In the genomic region with DNA sequence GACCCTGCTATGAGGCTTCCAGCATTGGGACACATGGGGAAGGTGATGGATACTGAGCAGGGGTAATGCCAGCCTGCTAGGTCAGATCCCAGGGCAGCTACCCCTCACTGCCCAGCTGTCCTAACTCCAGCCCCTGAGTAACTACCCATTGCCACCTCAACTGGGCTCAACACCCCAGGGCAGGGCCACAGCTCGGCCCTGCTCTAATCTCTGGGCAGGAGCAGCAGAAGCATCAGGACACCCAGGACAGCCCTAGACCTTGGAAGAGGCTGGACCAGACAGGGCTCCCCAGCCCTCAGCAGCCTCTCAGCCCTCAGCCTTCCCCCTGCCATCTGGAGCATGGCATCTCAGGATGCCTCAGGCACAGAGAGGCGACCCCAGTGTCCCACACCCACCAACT, we compare ENCODE assay signal across 18 cellular contexts.
DNase-seq lines count a peak whose midpoint lies in the region; ATAC-seq and TF ChIP-seq lines count a peak whose summit lies in the region.
"Had no signal": no experiment of that assay in that cellular context is flagged by ENCODE, and none has a peak within 500 bp of the region (broad histone marks: within the 10 kb centered on the region; RNA-seq: fewer than 3 reads in every experiment).

No MANE protein-coding gene starts in this region.

- no peaks in the 10 kb centered on the region for H3K36me3 ChIP-seq in GM23248 (ENCODE audit: low read depth)
- no peaks in the 10 kb centered on the region for H3K36me3 ChIP-seq in mesenchymal stem cell (ENCODE audit: control insufficient read depth in 1 of 2, insufficient read depth in 2 of 2, low read depth in 1 of 2, low read length in 2 of 2)
- H3K36me3 ChIP-seq: SJCRH30 had no signal

- peak overlapping the region in 1 of 2 experiments; percentile 35 for H3K4ac ChIP-seq in mesenchymal stem cell (ENCODE audit: low read depth in 1 of 2, low read length in 2 of 2)

- no peaks in the 10 kb centered on the region for H3K9me3 Mint-ChIP-seq in stimulated activated effector memory CD8-positive, alpha-beta T cell treated with anti-CD3 and anti-CD28 coated beads, Interleukin-12 subunit alpha, Interleukin-12 subunit beta, amount 100 ng/mL, for 72 hours

- H4K20me1 ChIP-seq in GM23248 (ENCODE audit: insufficient read depth) = no peaks in the 10 kb centered on the region

- no peak overlapping the region for H2AK5ac ChIP-seq in mesenchymal stem cell (ENCODE audit: low read length, severe bottlenecking)

- H2AFZ ChIP-seq in GM23248 = no peak overlapping the region
- no peak overlapping the region for H2AFZ ChIP-seq in mesenchymal stem cell (ENCODE audit: low read depth, low read length)
- H2AFZ ChIP-seq: PC-9 had no signal

- peak overlapping the region in 1 of 2 experiments; percentile 7 for H2BK12ac ChIP-seq in mesenchymal stem cell (ENCODE audit: low read length in 2 of 2)

- H3K4me2 ChIP-seq in GM23248 (ENCODE audit: unreplicated experiment) = peak overlapping the region; percentile 22
- no peak overlapping the region for H3K4me2 ChIP-seq in mesenchymal stem cell (ENCODE audit: low read length, poor library complexity, severe bottlenecking)
- H3K4me2 ChIP-seq: PC-9 had no signal

- H4K8ac ChIP-seq in mesenchymal stem cell (ENCODE audit: low read length) = peak overlapping the region; percentile 21

- peaks cover 11% of the 10 kb centered on the region; the same call in 1 of the 2 replicates for H3F3A ChIP-seq in GM23248 (ENCODE audit: insufficient read depth)

- no peak for TF ChIP-seq CTCF in RWPE1 (conservative IDR thresholded peaks at IDR 0.05; ENCODE audit: low read depth)

- POLR2A ChIA-PET in RWPE1 (lab: Yijun Ruan, JAX; ENCODE audit: low non-redundant PET) = no interaction called here

- H3K23ac ChIP-seq in mesenchymal stem cell (ENCODE audit: low read length in 2 of 2) = no peak overlapping the region

- no peaks in the 10 kb centered on the region for H3K79me1 ChIP-seq in mesenchymal stem cell (replicated peaks; ENCODE audit: low read length, poor library complexity, severe bottlenecking)

- no peak overlapping the region for H3K4me3 Mint-ChIP-seq in stimulated activated effector memory CD8-positive, alpha-beta T cell treated with anti-CD3 and anti-CD28 coated beads, Interleukin-12 subunit alpha, Interleukin-12 subunit beta, amount 100 ng/mL, for 72 hours

- H3K27me3 ChIP-seq in GM23248 (replicated peaks; ENCODE audit: insufficient read depth) = no peaks in the 10 kb centered on the region
- peaks cover 0 to 3% of the 10 kb centered on the region in 2 experiments for H3K27me3 ChIP-seq in mesenchymal stem cell (ENCODE audit: control insufficient read depth in 1 of 2, insufficient read depth in 1 of 2, low read length in 2 of 2)

- H2BK15ac ChIP-seq in mesenchymal stem cell (ENCODE audit: low read depth, poor library complexity, severe bottlenecking) = no peak overlapping the region

- H3K9me2 ChIP-seq in GM23248 (ENCODE audit: insufficient read depth) = no peaks in the 10 kb centered on the region

- no peak overlapping the region for H2BK120ac ChIP-seq in mesenchymal stem cell (ENCODE audit: low read depth, low read length)

- in situ Hi-C loops in GM23248 (cut with MboI) = no loop called here

- H3K9me3 ChIP-seq in GM23248 (ENCODE audit: low read depth) = no peaks in the 10 kb centered on the region
- no peaks in the 10 kb centered on the region for H3K9me3 ChIP-seq in mesenchymal stem cell (ENCODE audit: control insufficient read depth, low read length)
- H3K9me3 ChIP-seq: SJCRH30 had no signal

- H3K79me2 ChIP-seq in GM23248 (ENCODE audit: insufficient read depth) = no peaks in the 10 kb centered on the region

- H3K27ac Mint-ChIP-seq in stimulated activated effector memory CD8-positive, alpha-beta T cell treated with anti-CD3 and anti-CD28 coated beads, Interleukin-12 subunit alpha, Interleukin-12 subunit beta, amount 100 ng/mL, for 72 hours = peak overlapping the region; percentile 40

- no peak overlapping the region for H4K91ac ChIP-seq in mesenchymal stem cell (ENCODE audit: low read length)

- H3K9ac ChIP-seq in GM23248 = no peak overlapping the region
- no peak overlapping the region for H3K9ac ChIP-seq in mesenchymal stem cell (ENCODE audit: low read length)

- H3K4me1 Mint-ChIP-seq in stimulated activated effector memory CD8-positive, alpha-beta T cell treated with anti-CD3 and anti-CD28 coated beads, Interleukin-12 subunit alpha, Interleukin-12 subunit beta, amount 100 ng/mL, for 72 hours = peaks cover 19% of the 10 kb centered on the region

- WGBS in GM23248 (ENCODE audit: low coverage in 1 of 2, low lambda C conversion rate in 2 of 2, missing lambda C conversion rate in 2 of 2), 2 experiments = 7 to 18% methylated on average over 2 of the region's 2 CpGs
- WGBS in mesenchymal stem cell = 74% methylated on average over 2 of the region's 2 CpGs

- peaks cover 19% of the 10 kb centered on the region for H3K4me1 ChIP-seq in GM23248 (ENCODE audit: insufficient read depth)
- H3K4me1 ChIP-seq in mesenchymal stem cell (ENCODE audit: control insufficient read depth, insufficient read depth, low read depth, low read length) = peaks cover 4% of the 10 kb centered on the region
- H3K4me1 ChIP-seq: SJCRH30 had no signal

- H3K4me3 ChIP-seq in GM23248 (no peak overlapping the region), mesenchymal stem cell (ENCODE audit: insufficient read depth in 1 of 2, low read depth in 1 of 2, low read length in 2 of 2) (no peak overlapping the region)
- H3K4me3 ChIP-seq: PC-9, SJCRH30 had no signal

- H2BK5ac ChIP-seq in mesenchymal stem cell (ENCODE audit: low read depth, low read length, poor library complexity, severe bottlenecking) = no peak overlapping the region

- DNase-seq in GM23248 = no peak
- DNase-seq in RWPE1 (ENCODE audit: low spot score) = no peak
- DNase-seq in mesenchymal stem cell = no peak
- DNase-seq in stimulated activated effector memory CD8-positive, alpha-beta T cell treated with anti-CD3 and anti-CD28 coated beads, Interleukin-12 subunit alpha, Interleukin-12 subunit beta, amount 100 ng/mL, for 72 hours (ENCODE audit: low spot score in 2 of 2) = no peak
- DNase-seq in OCI-M1 (lab: John Stamatoyannopoulos, UW) = no peak
- no peak for DNase-seq in EL
- DNase-seq: ACHN, DMS 273 treated with DMSO at 0.1 percent for 48 hours, GDM1, HCEC 1CT, NCI-H1694 treated with DMSO at 0.1 percent for 48 hours, NCI-H2107, NCI-H510A treated with DMSO at 0.1 percent for 48 hours, NCI-H82, PC-9, SJCRH30 had no signal

- CTCF ChIA-PET in RWPE1 (lab: Yijun Ruan, JAX) = no interaction called here

- no peaks in the 10 kb centered on the region for H3K36me3 Mint-ChIP-seq in stimulated activated effector memory CD8-positive, alpha-beta T cell treated with anti-CD3 and anti-CD28 coated beads, Interleukin-12 subunit alpha, Interleukin-12 subunit beta, amount 100 ng/mL, for 72 hours

- H3K18ac ChIP-seq in mesenchymal stem cell (ENCODE audit: low read depth in 1 of 2, low read length in 2 of 2) = no peak overlapping the region

- no peak overlapping the region for H3K27ac ChIP-seq in GM23248
- peak overlapping the region; percentile 4; the same call in 1 of the 2 replicates for H3K27ac ChIP-seq in RWPE1
- H3K27ac ChIP-seq in mesenchymal stem cell (ENCODE audit: low read length, poor library complexity, severe bottlenecking) = no peak overlapping the region
- H3K27ac ChIP-seq: PC-9, SJCRH30 had no signal

- peak overlapping the region in 1 of 2 experiments; percentile 49 for H3K14ac ChIP-seq in mesenchymal stem cell (ENCODE audit: low read length in 2 of 2)

- no peak for ATAC-seq in stimulated activated effector memory CD8-positive, alpha-beta T cell treated with anti-CD3 and anti-CD28 coated beads, Interleukin-12 subunit alpha, Interleukin-12 subunit beta, amount 100 ng/mL, for 72 hours
- ATAC-seq in HG02678 (IDR thresholded peaks at IDR 0.05; ENCODE audit: unreplicated experiment) = no peak
- no peak for ATAC-seq in HG03135 (IDR thresholded peaks at IDR 0.05; ENCODE audit: unreplicated experiment)
